8 cellular contexts compared by ENCODE assay signal in the genomic region with DNA sequence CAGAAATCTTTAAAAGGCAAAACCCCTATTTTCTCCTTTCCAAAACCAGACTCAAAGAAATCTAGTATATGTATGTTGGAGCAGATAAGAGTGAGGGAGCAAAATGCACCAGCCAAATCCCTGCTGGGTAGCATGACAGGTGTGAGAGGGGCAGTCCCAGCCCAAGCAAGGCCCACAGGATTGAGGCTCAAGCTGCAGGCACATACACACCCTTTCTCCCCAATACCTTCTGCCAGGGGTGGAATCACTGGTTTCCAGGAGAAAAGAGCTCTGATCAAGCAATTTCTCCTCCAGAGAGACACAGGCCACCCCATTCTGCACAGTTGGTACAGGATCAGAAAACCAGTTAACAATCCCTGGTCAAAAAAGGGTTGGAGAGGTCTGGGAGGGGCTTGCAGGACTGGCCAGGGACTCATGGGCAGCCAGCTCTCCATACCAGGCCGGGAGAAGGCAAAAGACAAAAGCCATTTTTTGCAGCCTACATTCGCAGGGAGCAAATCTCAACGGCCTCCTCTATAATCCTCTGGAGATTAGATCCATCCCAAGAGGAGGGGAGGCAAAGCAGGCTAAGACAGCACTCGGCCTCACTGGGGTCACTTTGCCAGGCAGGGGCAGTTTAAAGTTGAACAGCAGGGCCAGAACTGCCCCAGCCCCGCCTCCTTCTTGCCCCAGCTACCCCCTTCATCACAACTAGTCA. TPM values are rescaled to one million over a fixed set of nuclear protein-coding genes. Genes with fewer than 3 reads are reported as not detected.
A peak's percentile ranks its signal among the peaks of the same experiment; 100 is the strongest.
DNase-seq lines count a peak whose midpoint lies in the region; ATAC-seq, FAIRE-seq and TF ChIP-seq lines count a peak whose summit lies in the region.

No MANE protein-coding gene starts in this region.

- no peak for ATAC-seq in GM19467 (IDR thresholded peaks at IDR 0.05; ENCODE audit: unreplicated experiment)

- no peaks in the 10 kb centered on the region for H3K9me3 ChIP-seq in endothelial cell of umbilical vein (replicated peaks; ENCODE audit: control insufficient read depth, insufficient read depth, low read length)

- DNase-seq in Calu3 (no peak), NCI-H69 (lab: John Stamatoyannopoulos, UW) (peak; percentile 36), endothelial cell of umbilical vein (ENCODE audit: low read depth, low spot score) (no peak), osteocyte (ENCODE audit: extremely low spot score, unreplicated experiment) (no peak), GM10266 (ENCODE audit: extremely low spot score) (no peak), DMS153 (lab: John Stamatoyannopoulos, UW) (no peak), UCSD-AML1 (lab: John Stamatoyannopoulos, UW; ENCODE audit: unreplicated experiment) (no peak)

- CTCF ChIA-PET in Calu3 (lab: Charles Lee) (interaction anchor here (1.0 kb wide), 1 partner anchor 62 kb away, joined by 3 read pairs; no protein-coding TSS in a partner anchor), endothelial cell of umbilical vein (lab: Charles Lee) (interaction anchor here (0.8 to 3.1 kb wide), 7 partner anchors 10 to 62 kb away, joined by 3 to 10 read pairs (median 5); partner anchors contain the start of gene LMBR1L)

- peaks cover 42% of the 10 kb centered on the region for H3K36me3 Mint-ChIP-seq in Calu3 (ENCODE audit: insufficient read depth, unreplicated experiment)
- H3K36me3 Mint-ChIP-seq in osteocyte (ENCODE audit: unreplicated experiment): peaks cover 16% of the 10 kb centered on the region

- peaks cover 14 to 17% of the 10 kb centered on the region in 2 experiments for H3K36me3 ChIP-seq in endothelial cell of umbilical vein (ENCODE audit: control insufficient read depth in 2 of 2, extremely low read depth in 1 of 2, insufficient read depth in 2 of 2, low read length in 2 of 2)

- H3K27me3 ChIP-seq in endothelial cell of umbilical vein (ENCODE audit: control insufficient read depth in 2 of 2, insufficient read depth in 2 of 2, low read length in 2 of 2): no peaks in the 10 kb centered on the region

- peaks cover 39% of the 10 kb centered on the region for H3K4me1 ChIP-seq in endothelial cell of umbilical vein (ENCODE audit: control insufficient read depth, extremely low read depth, insufficient read depth, low read length)

- POLR2A ChIA-PET in endothelial cell of umbilical vein (lab: Charles Lee): interaction anchor here (0.8 to 2.2 kb wide), 3 partner anchors 11 to 73 kb away, joined by 3 to 6 read pairs (median 4); partner anchors contain the start of genes RHEBL1 and TUBA1B

- H3K27ac Mint-ChIP-seq in Calu3 (ENCODE audit: unreplicated experiment): peak overlapping the region; percentile 77
- H3K27ac Mint-ChIP-seq in osteocyte (ENCODE audit: unreplicated experiment): peak overlapping the region; percentile 84

- peaks cover 74% of the 10 kb centered on the region for H3K79me2 ChIP-seq in endothelial cell of umbilical vein (ENCODE audit: control insufficient read depth, insufficient read depth, low read length)

- peak overlapping the region; percentile 73 to 97 (median 77) for H3K4me3 ChIP-seq in endothelial cell of umbilical vein (replicated peaks in 1 of 3; ENCODE audit: insufficient read depth in 1 of 3, low read depth in 1 of 3, low read length in 3 of 3)

- TF ChIP-seq POLR2A in endothelial cell of umbilical vein (IDR thresholded peaks at IDR 0.05; ENCODE audit: low read depth, low read length): no peak

- FAIRE-seq in endothelial cell of umbilical vein (lab: Jason Lieb, UNC): no peak

- H4K20me1 ChIP-seq in endothelial cell of umbilical vein (replicated peaks; ENCODE audit: control insufficient read depth, extremely low read depth, insufficient read depth, low read length): peaks cover 7% of the 10 kb centered on the region

- H3K4me3 Mint-ChIP-seq in Calu3 (ENCODE audit: low read depth, unreplicated experiment) (peak overlapping the region; percentile 79), osteocyte (ENCODE audit: unreplicated experiment) (peak overlapping the region; percentile 91)

- H3K9me3 Mint-ChIP-seq in Calu3 (ENCODE audit: low read depth, unreplicated experiment): no peaks in the 10 kb centered on the region
- H3K9me3 Mint-ChIP-seq in osteocyte (ENCODE audit: unreplicated experiment): no peaks in the 10 kb centered on the region

- H3K9ac ChIP-seq in endothelial cell of umbilical vein (replicated peaks; ENCODE audit: extremely low read depth, insufficient read depth, low read length): peak overlapping the region; percentile 97

- intact Hi-C loops in Calu3 (cut with micrococcal nuclease; ENCODE audit: unreplicated experiment): no loop called here
- intact Hi-C loops in endothelial cell of umbilical vein (cut with micrococcal nuclease): no loop called here

- dilution Hi-C loops in endothelial cell of umbilical vein (cut with MboI; ENCODE audit: extremely low pct_ligation_motif_present, low sequenced_read_pairs): no loop called here

- TF ChIP-seq CTCF in Calu3 (IDR thresholded peaks at IDR 0.05; ENCODE audit: unreplicated experiment) (no peak), endothelial cell of umbilical vein (IDR thresholded peaks at IDR 0.05; ENCODE audit: extremely low read depth in 1 of 2, insufficient read depth in 1 of 2, low read depth in 1 of 2, low read length in 2 of 2) (no peak), osteocyte (IDR thresholded peaks at IDR 0.05) (no peak), GM10266 (IDR thresholded peaks at IDR 0.05; ENCODE audit: control insufficient read depth, insufficient read depth, low read depth, missing control alignments) (no peak)

- H2AFZ ChIP-seq in endothelial cell of umbilical vein (ENCODE audit: low read depth, low read length): no peak overlapping the region

- H3K9me1 ChIP-seq in endothelial cell of umbilical vein (replicated peaks; ENCODE audit: control insufficient read depth, extremely low read depth, insufficient read depth, low read length): no peaks in the 10 kb centered on the region

- BruUV-seq in Calu3 (replicated peaks; lab: Mats Ljungman, UMichigan) (no TSS peak), endothelial cell of umbilical vein (replicated peaks; lab: Mats Ljungman, UMichigan) (no TSS peak)

- no peak overlapping the region for H3K27ac ChIP-seq in endothelial cell of umbilical vein (ENCODE audit: insufficient read depth, low read depth, low read length)

- peak overlapping the region; percentile 96 for H3K4me2 ChIP-seq in endothelial cell of umbilical vein (ENCODE audit: insufficient read depth, low read length)

- H3K27me3 Mint-ChIP-seq in Calu3 (ENCODE audit: unreplicated experiment): no peaks in the 10 kb centered on the region
- H3K27me3 Mint-ChIP-seq in osteocyte (ENCODE audit: unreplicated experiment): no peaks in the 10 kb centered on the region

- H3K4me1 Mint-ChIP-seq in Calu3 (ENCODE audit: low read depth, unreplicated experiment) (peaks cover 23% of the 10 kb centered on the region), osteocyte (ENCODE audit: unreplicated experiment) (peaks cover 50% of the 10 kb centered on the region)

RNA-seq across cellular contexts. Expression of gene KMT2D, which starts 2.1 kb away (rescaled TPM):
- 72.9 and 79.7 TPM in 2 replicates for total RNA-seq in Calu3 (2022)
- 106 and 120 TPM in 2 replicates for total RNA-seq in endothelial cell of umbilical vein
- polyA plus RNA-seq in endothelial cell of umbilical vein: 11.5 and 15.1 TPM in 2 replicates
- 23.2 and 26.0 TPM in 2 replicates for polyA plus RNA-seq in endothelial cell of umbilical vein (2011; cell fraction: cytosol; rRNA removed)
- 85.9 and 110 TPM in 2 replicates for polyA plus RNA-seq in endothelial cell of umbilical vein (2011; cell fraction: nucleus; rRNA removed)
- 40.1 and 45.3 TPM in 2 replicates for polyA plus RNA-seq in endothelial cell of umbilical vein (2012)
- 46.9 and 49.0 TPM in 2 replicates for polyA minus RNA-seq in endothelial cell of umbilical vein
- 31.9 TPM for polyA minus RNA-seq in endothelial cell of umbilical vein (2011; cell fraction: cytosol; rRNA and poly(A)+ RNA removed)
- 43.5 and 55.7 TPM in 2 replicates for polyA minus RNA-seq in endothelial cell of umbilical vein (2011; cell fraction: nucleus; rRNA and poly(A)+ RNA removed)
- total RNA-seq in osteocyte: 91.2 and 97.5 TPM in 2 replicates

RNA-seq across cellular contexts. Expression of gene RHEBL1, which starts 11.3 kb away (rescaled TPM):
- 2.0 and 2.6 TPM in 2 replicates for total RNA-seq in Calu3 (2022)
- 2.3 and 2.6 TPM in 2 replicates for total RNA-seq in endothelial cell of umbilical vein
- polyA plus RNA-seq in endothelial cell of umbilical vein: 2.2 and 2.7 TPM in 2 replicates
- 1.7 and 2.1 TPM in 2 replicates for polyA plus RNA-seq in endothelial cell of umbilical vein (2011; cell fraction: cytosol; rRNA removed)
- 1.6 and 2.2 TPM in 2 replicates for polyA plus RNA-seq in endothelial cell of umbilical vein (2011; cell fraction: nucleus; rRNA removed)
- 2.0 and 2.6 TPM in 2 replicates for polyA plus RNA-seq in endothelial cell of umbilical vein (2012)
- 1.5 TPM in 1 of 2 replicates, not detected in the other for polyA minus RNA-seq in endothelial cell of umbilical vein
- 2.7 TPM for polyA minus RNA-seq in endothelial cell of umbilical vein (2011; cell fraction: cytosol; rRNA and poly(A)+ RNA removed)
- 0.63 TPM in 1 of 2 replicates, not detected in the other for polyA minus RNA-seq in endothelial cell of umbilical vein (2011; cell fraction: nucleus; rRNA and poly(A)+ RNA removed)
- total RNA-seq in osteocyte: 0.86 and 1.2 TPM in 2 replicates

RNA-seq across cellular contexts. Expression of gene DHH, which starts 36.1 kb away (rescaled TPM):
- total RNA-seq in Calu3 (2022) (not detected in 2 replicates), endothelial cell of umbilical vein (3.3 and 3.9 TPM in 2 replicates), osteocyte (0.13 TPM in 1 of 2 replicates, not detected in the other)
- 2.9 and 4.2 TPM in 2 replicates for polyA plus RNA-seq in endothelial cell of umbilical vein
- polyA plus RNA-seq in endothelial cell of umbilical vein (2011; cell fraction: cytosol; rRNA removed): 1.7 and 3.0 TPM in 2 replicates
- 1.4 and 1.8 TPM in 2 replicates for polyA plus RNA-seq in endothelial cell of umbilical vein (2011; cell fraction: nucleus; rRNA removed)
- 1.7 and 2.6 TPM in 2 replicates for polyA plus RNA-seq in endothelial cell of umbilical vein (2012)
- 1.5 and 3.0 TPM in 2 replicates for polyA minus RNA-seq in endothelial cell of umbilical vein
- not detected for polyA minus RNA-seq in endothelial cell of umbilical vein (2011; cell fraction: cytosol; rRNA and poly(A)+ RNA removed)
- 1.3 and 1.5 TPM in 2 replicates for polyA minus RNA-seq in endothelial cell of umbilical vein (2011; cell fraction: nucleus; rRNA and poly(A)+ RNA removed)

RNA-seq across cellular contexts. Expression of gene PRKAG1, which starts 39.9 kb away (rescaled TPM):
- 34.2 and 36.9 TPM in 2 replicates for total RNA-seq in Calu3 (2022)
- total RNA-seq in endothelial cell of umbilical vein: 50.0 and 54.9 TPM in 2 replicates
- polyA plus RNA-seq in endothelial cell of umbilical vein: 52.1 and 59.5 TPM in 2 replicates
- 58.4 and 63.5 TPM in 2 replicates for polyA plus RNA-seq in endothelial cell of umbilical vein (2011; cell fraction: cytosol; rRNA removed)
- polyA plus RNA-seq in endothelial cell of umbilical vein (2011; cell fraction: nucleus; rRNA removed): 49.4 and 50.8 TPM in 2 replicates
- 49.7 and 56.2 TPM in 2 replicates for polyA plus RNA-seq in endothelial cell of umbilical vein (2012)
- polyA minus RNA-seq in endothelial cell of umbilical vein: 47.0 and 53.3 TPM in 2 replicates
- polyA minus RNA-seq in endothelial cell of umbilical vein (2011; cell fraction: cytosol; rRNA and poly(A)+ RNA removed): 40.7 TPM
- polyA minus RNA-seq in endothelial cell of umbilical vein (2011; cell fraction: nucleus; rRNA and poly(A)+ RNA removed): 17.3 and 22.1 TPM in 2 replicates
- 75.6 and 80.6 TPM in 2 replicates for total RNA-seq in osteocyte

RNA-seq across cellular contexts. Expression of gene LMBR1L, which starts 52.1 kb away (rescaled TPM):
- total RNA-seq in Calu3 (2022) (23.3 and 26.4 TPM in 2 replicates), endothelial cell of umbilical vein (92.8 and 106 TPM in 2 replicates), osteocyte (85.2 and 86.1 TPM in 2 replicates)
- polyA plus RNA-seq in endothelial cell of umbilical vein: 78.3 and 99.1 TPM in 2 replicates
- 41.6 and 57.0 TPM in 2 replicates for polyA plus RNA-seq in endothelial cell of umbilical vein (2011; cell fraction: cytosol; rRNA removed)
- polyA plus RNA-seq in endothelial cell of umbilical vein (2011; cell fraction: nucleus; rRNA removed): 340 and 481 TPM in 2 replicates
- polyA plus RNA-seq in endothelial cell of umbilical vein (2012): 78.3 and 84.6 TPM in 2 replicates
- polyA minus RNA-seq in endothelial cell of umbilical vein: 172 and 185 TPM in 2 replicates
- polyA minus RNA-seq in endothelial cell of umbilical vein (2011; cell fraction: cytosol; rRNA and poly(A)+ RNA removed): 5.4 TPM
- 110 and 154 TPM in 2 replicates for polyA minus RNA-seq in endothelial cell of umbilical vein (2011; cell fraction: nucleus; rRNA and poly(A)+ RNA removed)
